8 cellular contexts compared by ENCODE assay signal in genomic region chr17:79839363-79840203, GRCh38. TPM values are rescaled to one million over a fixed set of nuclear protein-coding genes. Genes with fewer than 3 reads are reported as not detected.
DNase-seq lines count a peak whose midpoint lies in the region; ATAC-seq and TF ChIP-seq lines count a peak whose summit lies in the region.

Gene CBX4 (minus strand): TSS chr17:79839440. CDS start chr17:79839251, 189 bp downstream.

- no peaks in the 10 kb centered on the region for H3K27me3 Mint-ChIP-seq in Caco-2 (ENCODE audit: insufficient read depth, unreplicated experiment)

- no peak; the same call in 1 of the 2 replicates for TF ChIP-seq RAD21 in Ishikawa (IDR thresholded peaks at IDR 0.05; ENCODE audit: low read depth)

- DNase-seq in Caco-2 (peak; percentile 97 to 98), PC-3 (peak; percentile 98), activated T-cell treated with anti-CD3 and anti-CD28 coated beads for 48 hours (ENCODE audit: low read depth) (peak; percentile 91), erythroblast (lab: John Stamatoyannopoulos, UW) (peak; percentile 93 to 97)
- DNase-seq in stimulated activated CD8-positive, alpha-beta memory T cell treated with anti-CD3 and anti-CD28 coated beads, Interleukin-4, amount 100 ng/mL, for 48 hours = peak; percentile 92

- H3K27ac ChIP-seq in PC-3 (ENCODE audit: low read length) = peak within 1 kb of the TSS; percentile 47

- no peaks in the 10 kb centered on the region for H3F3A ChIP-seq in PC-3 (ENCODE audit: low read length, unreplicated experiment)

- intact Hi-C loops in Caco-2 (cut with micrococcal nuclease; ENCODE audit: unreplicated experiment) (loop anchor here (1.0 to 5.0 kb wide), 5 partner anchors 29 to 154 kb away; no protein-coding TSS in a partner anchor), PC-3 (cut with micrococcal nuclease) (loop anchor here (2.0 to 10.0 kb wide), 3 partner anchors 42 to 95 kb away; partner anchors contain the start of gene CBX8)

- BruUV-seq in Caco-2 (replicated peaks; lab: Mats Ljungman, UMichigan) (TSS peak; percentile 8), PC-3 (replicated peaks; lab: Mats Ljungman, UMichigan) (TSS peak; percentile 77)

- H3K79me2 ChIP-seq in PC-3 (ENCODE audit: low read length) = peaks cover 34% of the 10 kb centered on the region

- CTCF ChIA-PET in Caco-2 (lab: Charles Lee) (interaction anchor here (0.6 to 4.2 kb wide), 33 partner anchors 11 to 406 kb away, joined by 3 to 87 read pairs (median 5); partner anchors contain the start of gene CBX8), PC-3 (lab: Charles Lee) (interaction anchor here (0.6 to 2.0 kb wide), 16 partner anchors 9 to 1497 kb away, joined by 3 to 15 read pairs (median 4); no protein-coding TSS in a partner anchor)

- ATAC-seq in GM21423 (IDR thresholded peaks at IDR 0.05; ENCODE audit: unreplicated experiment) = peak; percentile 64
- ATAC-seq in PC-3 = peak; percentile 70

- H3K9ac ChIP-seq in PC-3 (ENCODE audit: low read length) (peak within 1 kb of the TSS; percentile 80), mucosa of stomach (ENCODE audit: low read length) (peak within 1 kb of the TSS; percentile 90)

- no peaks in the 10 kb centered on the region for H3K27me3 ChIP-seq in Caco-2 (replicated peaks; ENCODE audit: control insufficient read depth, insufficient read depth, low read length)
- peaks cover 39% of the 10 kb centered on the region for H3K27me3 ChIP-seq in PC-3 (ENCODE audit: low read length)
- peaks cover 44% of the 10 kb centered on the region for H3K27me3 ChIP-seq in mucosa of stomach (ENCODE audit: control insufficient read depth, insufficient read depth, low read length)

- peak within 1 kb of the TSS; percentile 100 for H3K4me2 ChIP-seq in PC-3 (ENCODE audit: low read length)

- TF ChIP-seq EP300 in Ishikawa (IDR thresholded peaks at IDR 0.05; ENCODE audit: borderline replicate concordance) = no peak

- H3K9me3 ChIP-seq in Caco-2 = no peaks in the 10 kb centered on the region
- no peaks in the 10 kb centered on the region for H3K9me3 ChIP-seq in PC-3 (ENCODE audit: low read length)
- no peaks in the 10 kb centered on the region for H3K9me3 ChIP-seq in mucosa of stomach (ENCODE audit: control insufficient read depth, low read length)

- no peaks in the 10 kb centered on the region for H3K4me1 Mint-ChIP-seq in Caco-2 (ENCODE audit: low read depth, unreplicated experiment)

- peak within 1 kb of the TSS; percentile 84 for H2AFZ ChIP-seq in PC-3 (ENCODE audit: low read length)

- H3K4me3 Mint-ChIP-seq in Caco-2 (ENCODE audit: unreplicated experiment) = peak within 1 kb of the TSS; percentile 80

- POLR2A ChIA-PET in Caco-2 (lab: Charles Lee) = interaction anchor here (0.5 to 8.0 kb wide), 29 partner anchors 11 to 1680 kb away, joined by 3 to 174 read pairs (median 5); partner anchors contain the start of gene CBX8
- POLR2A ChIA-PET in PC-3 (lab: Charles Lee; ENCODE audit: unreplicated experiment) = interaction anchor here (0.5 to 1.5 kb wide), 10 partner anchors 26 to 1191 kb away, joined by 4 to 24 read pairs (median 6); partner anchors contain the start of gene CBX8

- H4K20me1 ChIP-seq in PC-3 (ENCODE audit: low read length) = peaks cover 30% of the 10 kb centered on the region

- H3K4me1 ChIP-seq in Caco-2 (peaks cover 51% of the 10 kb centered on the region), PC-3 (ENCODE audit: insufficient read depth, low read length) (peaks cover 43% of the 10 kb centered on the region), mucosa of stomach (ENCODE audit: control insufficient read depth, insufficient read depth, low read length) (peaks cover 75% of the 10 kb centered on the region)

- peak within 1 kb of the TSS; percentile 77 for H3K4me3 ChIP-seq in Caco-2 (ENCODE audit: low read depth, low read length)
- peak within 1 kb of the TSS; percentile 99 for H3K4me3 ChIP-seq in PC-3 (ENCODE audit: low read length)
- peak within 1 kb of the TSS; percentile 78 for H3K4me3 ChIP-seq in mucosa of stomach (ENCODE audit: low read length)

- H3K9me2 ChIP-seq in PC-3 (replicated peaks; ENCODE audit: low read length) = no peaks in the 10 kb centered on the region

- peak; percentile 33 for TF ChIP-seq POLR2A in erythroblast (IDR thresholded peaks at IDR 0.05; ENCODE audit: low read length)

- H3K9me3 Mint-ChIP-seq in Caco-2 (ENCODE audit: unreplicated experiment) = no peaks in the 10 kb centered on the region

- peaks cover 65% of the 10 kb centered on the region for H3K36me3 Mint-ChIP-seq in Caco-2 (ENCODE audit: insufficient read depth, unreplicated experiment)

- H3K36me3 ChIP-seq in Caco-2 (ENCODE audit: control insufficient read depth, insufficient read depth, low read length) (peaks cover 4% of the 10 kb centered on the region), PC-3 (ENCODE audit: low read depth, low read length) (peaks cover 10% of the 10 kb centered on the region; the same call in 1 of the 2 replicates), mucosa of stomach (ENCODE audit: control insufficient read depth, insufficient read depth, low read length) (no peaks in the 10 kb centered on the region)

- peak within 1 kb of the TSS; percentile 91 for H3K27ac Mint-ChIP-seq in Caco-2 (ENCODE audit: unreplicated experiment)

- peak; percentile 77 to 97 for TF ChIP-seq CTCF in Caco-2 (IDR thresholded peaks at IDR 0.05; ENCODE audit: insufficient read depth in 1 of 2, low read depth in 1 of 2, low read length in 1 of 2, severe bottlenecking in 1 of 2, unreplicated experiment in 1 of 2)
- TF ChIP-seq CTCF in PC-3 (conservative IDR thresholded peaks at IDR 0.05; ENCODE audit: low read depth, low read length) = peak; percentile 92

TF ChIP-seq in Ishikawa, 13 proteins besides CTCF, POLR2A, EP300 and RAD21:
- no peak for TF ChIP-seq REST (IDR thresholded peaks at IDR 0.05; ENCODE audit: low read depth)
- no peak for TF ChIP-seq USF1 (IDR thresholded peaks at IDR 0.05)
- no peak for TF ChIP-seq YY1 (IDR thresholded peaks at IDR 0.05; ENCODE audit: low read depth)
- 0 out of 2 replicates have a peak, but pooled peaks have one; percentile 38 for TF ChIP-seq TCF12 (IDR thresholded peaks at IDR 0.05; ENCODE audit: low read depth)
- peak; percentile 90; the same call in 1 of the 2 replicates for TF ChIP-seq CEBPB (IDR thresholded peaks at IDR 0.05)
- peak; percentile 25; the same call in 1 of the 2 replicates for TF ChIP-seq CREB1 (IDR thresholded peaks at IDR 0.05; ENCODE audit: low read depth)
- no peak; the same call in 1 of the 2 replicates for TF ChIP-seq EGR1 (IDR thresholded peaks at IDR 0.05)
- no peak for TF ChIP-seq TEAD4 (IDR thresholded peaks at IDR 0.05)
- no peak for TF ChIP-seq NFIC (IDR thresholded peaks at IDR 0.05)
- no peak for TF ChIP-seq FOXM1 (IDR thresholded peaks at IDR 0.05; ENCODE audit: borderline replicate concordance, low read depth)
- peak; percentile 98 for TF ChIP-seq ZBTB7A (IDR thresholded peaks at IDR 0.05; ENCODE audit: low read depth)
- TF ChIP-seq TAF1 (IDR thresholded peaks at IDR 0.05; ENCODE audit: low read depth) = peak; percentile 80; the same call in 1 of the 2 replicates
- peak; percentile 55 for TF ChIP-seq MAX (IDR thresholded peaks at IDR 0.05)

RNA-seq across cellular contexts. Expression of gene CBX4, which starts in this region (rescaled TPM):
- total RNA-seq in Caco-2 (2022) = 90.8 and 114 TPM in 2 replicates
- total RNA-seq in PC-3 (2014; rRNA removed) = 53.5 and 75.4 TPM in 2 replicates

Comparison
In these comparisons a context has a peak if more than half of its experiments do, and no peak if none do; other contexts are left out.
1. Peak in every context shown above with its lines: DNase-seq, ATAC-seq, H3K4me3 ChIP-seq and H3K27ac ChIP-seq.